In the genomic region with DNA sequence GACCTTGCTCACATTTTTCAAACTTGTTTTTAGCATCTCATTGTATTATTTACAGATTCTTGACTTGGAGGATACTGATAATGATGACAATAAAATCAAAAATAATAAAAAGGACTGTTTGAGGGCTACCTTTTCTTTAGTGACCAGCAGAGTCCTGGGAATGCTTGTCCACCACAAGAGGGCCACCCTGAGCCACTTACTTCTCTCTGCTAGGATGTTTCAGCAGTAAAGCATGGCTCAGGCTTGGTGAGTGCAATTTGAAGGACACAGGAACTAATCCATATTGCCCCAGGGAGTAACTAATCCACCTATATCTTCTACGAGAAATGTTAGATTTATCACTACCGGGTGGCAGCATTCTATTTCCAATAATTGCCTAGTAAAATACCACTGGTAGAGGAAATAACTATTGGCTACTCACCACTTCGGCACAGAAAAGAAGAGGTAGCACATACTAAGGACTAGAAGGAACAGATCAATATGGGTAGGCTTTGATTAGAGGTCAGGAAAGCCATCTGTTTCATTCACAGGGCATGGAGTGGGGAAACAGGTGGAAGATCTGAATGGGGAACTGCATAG, we compare ENCODE assay signal across 9 cellular contexts. TPM values are rescaled to one million over a fixed set of nuclear protein-coding genes. Genes with fewer than 3 reads are reported as not detected.
DNase-seq lines count a peak whose midpoint lies in the region; ATAC-seq, FAIRE-seq and TF ChIP-seq lines count a peak whose summit lies in the region.
"Had no signal": no experiment of that assay in that cellular context is flagged by ENCODE, and none has a peak within 500 bp of the region (broad histone marks: within the 10 kb centered on the region; RNA-seq: fewer than 3 reads in every experiment).

No MANE protein-coding gene starts in this region.

- H3K9me3 ChIP-seq in Peyer's patch (no peaks in the 10 kb centered on the region), pancreas (no peaks in the 10 kb centered on the region), thyroid gland (no peaks in the 10 kb centered on the region)

- peak; percentile 64 for FAIRE-seq in pancreas (lab: Jason Lieb, UNC)
- FAIRE-seq: colon had no signal

- no peaks in the 10 kb centered on the region for H3K4me1 ChIP-seq in Peyer's patch
- no peaks in the 10 kb centered on the region for H3K4me1 ChIP-seq in foreskin keratinocyte
- no peaks in the 10 kb centered on the region for H3K4me1 ChIP-seq in pancreas
- H3K4me1 ChIP-seq in thyroid gland, result peaks cover 0 to 7% of the 10 kb centered on the region in 2 donors

- H3K27me3 ChIP-seq in Peyer's patch (no peaks in the 10 kb centered on the region), foreskin keratinocyte (peaks cover 6% of the 10 kb centered on the region), pancreas (no peaks in the 10 kb centered on the region), thyroid gland (no peaks in the 10 kb centered on the region)

- DNase-seq in DMS114 treated with DMSO at 0.1 percent for 48 hours (lab: John Stamatoyannopoulos, UW; ENCODE audit: unreplicated experiment) (peak; percentile 22), Peyer's patch (peak; percentile 40 to 83 (median 57)), activated T-helper 1 cell treated with Interleukin-2 at 50 U/mL for 16 hours (ENCODE audit: low read depth) (peak; percentile 22), foreskin keratinocyte (peak; percentile 6 to 39), pancreas (peak in 5 of 6 donors; percentile 37 to 71 (median 70)), thyroid gland (peak; percentile 67 to 68)

- no peaks in the 10 kb centered on the region for H3K36me3 ChIP-seq in Peyer's patch
- H3K36me3 ChIP-seq in pancreas, result no peaks in the 10 kb centered on the region
- no peaks in the 10 kb centered on the region for H3K36me3 ChIP-seq in thyroid gland

- H3K27ac ChIP-seq in Peyer's patch (peak overlapping the region in 1 of 4 donors; percentile 49), foreskin keratinocyte (no peak overlapping the region), pancreas (no peak overlapping the region), thyroid gland (peak overlapping the region in 1 of 3 donors; percentile 20)

- H3K4me3 ChIP-seq in Peyer's patch (no peak overlapping the region), pancreas (no peak overlapping the region), thyroid gland (replicated peaks in 1 of 3) (no peak overlapping the region)

- ATAC-seq in GM19468 (IDR thresholded peaks at IDR 0.05; ENCODE audit: extremely low read depth, unreplicated experiment) (peak; percentile 62), HG03571 (IDR thresholded peaks at IDR 0.05; ENCODE audit: unreplicated experiment) (peak; percentile 88), foreskin keratinocyte (peak; percentile 90), pancreas (peak; percentile 77 to 98 (median 96))

- intact Hi-C loops in pancreas (cut with DNase I), result loop anchor here in 2 of 3 donors (10.0 kb wide), 1 partner anchor 80 kb away; no protein-coding TSS in a partner anchor
- intact Hi-C loops in thyroid gland (cut with DNase I), result no loop called here

- TF ChIP-seq POLR2A in Peyer's patch (IDR thresholded peaks at IDR 0.05) (no peak), thyroid gland (IDR thresholded peaks at IDR 0.05) (no peak)

- 21% methylated on average over 3 of the region's 3 CpGs for WGBS in pancreas, 2 donors
- WGBS in thyroid gland, 2 donors, result 35 to 44% methylated on average over 3 of the region's 3 CpGs

- TF ChIP-seq CTCF in Peyer's patch (IDR thresholded peaks at IDR 0.05), result peak in 5 of 6 experiments; percentile 22 to 81 (median 74)
- peak; percentile 83 for TF ChIP-seq CTCF in foreskin keratinocyte (conservative IDR thresholded peaks at IDR 0.05)
- TF ChIP-seq CTCF in pancreas (IDR thresholded peaks at IDR 0.05), result peak; percentile 58 to 82 (median 76)
- TF ChIP-seq CTCF in thyroid gland (IDR thresholded peaks at IDR 0.05), result peak; percentile 50 to 84 (median 64)

RNA-seq across cellular contexts. Expression of gene KIAA0408, which starts 5.8 kb away (rescaled TPM):
- total RNA-seq in Peyer's patch (1 to 10 TPM in 3 of 4 donors, under 1 TPM in 1; 0.53 to 5.0 (median 3.8) TPM), foreskin keratinocyte (0.03 TPM in 1 of 2 replicates, not detected in the other), pancreas (1 to 10 TPM in 3 of 6 donors, under 1 TPM in 3; 0.09 to 1.3 (median 0.72) TPM), thyroid gland (1 to 10 TPM in 3 of 4 donors, under 1 TPM in 1; 0.38 to 3.6 (median 1.7) TPM)
- polyA plus RNA-seq in foreskin keratinocyte (not detected in 2 replicates), pancreas (1 to 10 TPM; 1.3 to 4.9 TPM)
